14 cellular contexts compared by ENCODE assay signal in the genomic region with DNA sequence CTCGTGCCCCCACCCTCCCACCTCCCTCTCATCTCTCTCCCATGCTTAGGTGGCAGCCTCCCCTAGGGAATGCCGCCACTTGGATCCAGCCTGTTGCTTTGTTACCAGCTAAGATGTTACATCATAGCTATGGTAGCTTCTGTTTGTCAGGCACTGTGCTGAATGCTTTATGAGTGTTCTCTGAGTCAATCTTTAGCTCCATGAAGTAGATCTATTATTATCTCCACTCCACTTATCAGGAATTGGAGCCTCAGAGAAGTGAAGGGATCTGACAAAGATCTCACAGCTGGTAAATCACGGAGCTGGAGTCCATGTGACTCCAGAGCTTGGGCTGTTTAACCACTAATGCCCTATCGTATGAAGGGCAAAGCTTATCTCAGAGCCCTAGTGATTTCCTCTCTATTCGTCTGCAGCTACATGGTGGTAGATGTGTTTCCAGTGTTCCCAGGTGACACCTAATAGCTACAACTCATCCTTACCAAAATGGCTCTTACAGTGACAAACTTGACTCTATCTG. TPM values are rescaled to one million over a fixed set of nuclear protein-coding genes. Genes with fewer than 3 reads are reported as not detected.
DNase-seq lines count a peak whose midpoint lies in the region; ATAC-seq and TF ChIP-seq lines count a peak whose summit lies in the region.
"Had no signal": no experiment of that assay in that cellular context is flagged by ENCODE, and none has a peak within 500 bp of the region (broad histone marks: within the 10 kb centered on the region; RNA-seq: fewer than 3 reads in every experiment).

No MANE protein-coding gene starts in this region.

- H3K4me1 Mint-ChIP-seq in mesothelial cell of epicardium (peaks cover 33% of the 10 kb centered on the region), immature natural killer cell (peaks cover 4 to 5% of the 10 kb centered on the region in 2 donors)

- peak; percentile 38 for DNase-seq in AG08395 (ENCODE audit: low spot score)
- peak; percentile 70 for DNase-seq in NCI-H2171 (lab: John Stamatoyannopoulos, UW)
- DNase-seq in epithelial cell of esophagus (ENCODE audit: low read depth): peak; percentile 74
- no peak for DNase-seq in mesothelial cell of epicardium (ENCODE audit: low spot score in 2 of 2, unreplicated experiment in 2 of 2)
- DNase-seq in immature natural killer cell: no peak
- no peak for DNase-seq in stimulated activated CD4-positive, alpha-beta T cell treated with anti-CD3 and anti-CD28 coated beads, Interleukin-12 subunit alpha, Interleukin-12 subunit beta, amount 100 ng/mL, for 4 hours
- no peak for DNase-seq in glomerular visceral epithelial cell (ENCODE audit: extremely low spot score)
- DNase-seq: GF-D8, left colon, NCI-H2029 treated with DMSO at 0.1 percent for 48 hours, Peyer's patch had no signal

- H3K36me3 Mint-ChIP-seq in mesothelial cell of epicardium (peaks cover 30% of the 10 kb centered on the region), immature natural killer cell (peaks cover 3 to 10% (median 3%) of the 10 kb centered on the region in 3 donors)

- no peaks in the 10 kb centered on the region for H3K27me3 Mint-ChIP-seq in mesothelial cell of epicardium (ENCODE audit: low read depth)
- peaks cover 2% of the 10 kb centered on the region in 3 donors for H3K27me3 Mint-ChIP-seq in immature natural killer cell (ENCODE audit: low read depth in 3 of 3)

- no peaks in the 10 kb centered on the region for H3K9me3 Mint-ChIP-seq in mesothelial cell of epicardium
- no peaks in the 10 kb centered on the region for H3K9me3 Mint-ChIP-seq in immature natural killer cell

- TF ChIP-seq CTCF in epithelial cell of esophagus (IDR thresholded peaks at IDR 0.05; ENCODE audit: insufficient read depth, low read depth, low read length, missing control alignments) (no peak), mesothelial cell of epicardium (IDR thresholded peaks at IDR 0.05; ENCODE audit: unreplicated experiment) (no peak)

- H3K27ac Mint-ChIP-seq in mesothelial cell of epicardium (peak overlapping the region; percentile 91), immature natural killer cell (no peak overlapping the region)

- H3K4me3 Mint-ChIP-seq in mesothelial cell of epicardium (no peak overlapping the region), immature natural killer cell (no peak overlapping the region)

- H3K4me3 ChIP-seq in epithelial cell of esophagus (ENCODE audit: low read length): no peak overlapping the region
- H3K4me3 ChIP-seq: adrenal gland, Peyer's patch had no signal

- ATAC-seq in HG03442 (IDR thresholded peaks at IDR 0.05; ENCODE audit: unreplicated experiment): no peak
- ATAC-seq: esophagus mucosa, left colon had no signal

RNA-seq across cellular contexts. Expression of a gene that starts 54.1 kb away (rescaled TPM):
- 51.1 to 51.5 TPM (median 51.1 TPM) in 3 replicates for total RNA-seq in mesothelial cell of epicardium
- polyA plus RNA-seq in immature natural killer cell: 1 to 10 TPM in 1 of 3 donors, under 1 TPM in 1, not detected in 1; 0.44 to 2.1 TPM

Comparison
In these comparisons a context has a peak if more than half of its experiments do, and no peak if none do; other contexts are left out.
1. DNase-seq: peak in AG08395 (single experiment), NCI-H2171 (single experiment) and epithelial cell of esophagus (single experiment); none in mesothelial cell of epicardium (0 of 2), immature natural killer cell (0 of 3), stimulated activated CD4-positive, alpha-beta T cell treated with anti-CD3 and anti-CD28 coated beads, Interleukin-12 subunit alpha, Interleukin-12 subunit beta, amount 100 ng/mL, for 4 hours (single experiment) and glomerular visceral epithelial cell (single experiment).